8 cellular contexts compared by ENCODE assay signal in genomic region chr7:1939434-1940401, GRCh38.
DNase-seq lines count a peak whose midpoint lies in the region; ATAC-seq lines count a peak whose summit lies in the region.

No MANE protein-coding gene starts in this region.

- H3K36me3 ChIP-seq in mucosa of stomach (ENCODE audit: control insufficient read depth, insufficient read depth, low read length) (no peaks in the 10 kb centered on the region), H7 (replicated peaks; ENCODE audit: control insufficient read depth, insufficient read depth, low read length) (no peaks in the 10 kb centered on the region)

- peak; percentile 34 to 44 for DNase-seq in stimulated activated CD4-positive, alpha-beta T cell treated with anti-CD3 and anti-CD28 coated beads, Interleukin-2, amount 100 ng/mL, for 24 hours
- DNase-seq in stimulated activated CD4-positive, alpha-beta T cell treated with anti-CD3 and anti-CD28 coated beads, Interleukin-4, amount 100 ng/mL, for 4 hours = no peak
- peak; percentile 58 to 64 for DNase-seq in activated T-cell treated with anti-CD3 and anti-CD28 coated beads, Interleukin-2, amount 50 U/mL, for 48 hours
- DNase-seq in H7 (no peak), glomerular visceral epithelial cell (ENCODE audit: extremely low spot score) (no peak), NCI-H748 (lab: John Stamatoyannopoulos, UW; ENCODE audit: unreplicated experiment) (no peak)

- peak; percentile 25 for ATAC-seq in HG03354 (IDR thresholded peaks at IDR 0.05; ENCODE audit: poor library complexity, severe bottlenecking, unreplicated experiment)

- H3K27me3 ChIP-seq in mucosa of stomach (ENCODE audit: control insufficient read depth, insufficient read depth, low read length) = no peaks in the 10 kb centered on the region
- H3K27me3 ChIP-seq in H7 (ENCODE audit: control insufficient read depth, insufficient read depth, low read length) = no peaks in the 10 kb centered on the region

- H3K9me3 ChIP-seq in mucosa of stomach (ENCODE audit: control insufficient read depth, low read length) = no peaks in the 10 kb centered on the region

- H3K4me3 ChIP-seq in mucosa of stomach (ENCODE audit: low read length) (no peak overlapping the region), H7 (ENCODE audit: insufficient read depth, low read depth, low read length) (no peak overlapping the region)

- H3K4me1 ChIP-seq in mucosa of stomach (ENCODE audit: control insufficient read depth, insufficient read depth, low read length) = no peaks in the 10 kb centered on the region

- H3K9ac ChIP-seq in mucosa of stomach (ENCODE audit: low read length) = peak overlapping the region; percentile 8

Comparison
In these comparisons a context has a peak if more than half of its experiments do, and no peak if none do; other contexts are left out.
1. DNase-seq: peak in stimulated activated CD4-positive, alpha-beta T cell treated with anti-CD3 and anti-CD28 coated beads, Interleukin-2, amount 100 ng/mL, for 24 hours (2 of 2) and activated T-cell treated with anti-CD3 and anti-CD28 coated beads, Interleukin-2, amount 50 U/mL, for 48 hours (2 of 2); none in stimulated activated CD4-positive, alpha-beta T cell treated with anti-CD3 and anti-CD28 coated beads, Interleukin-4, amount 100 ng/mL, for 4 hours (0 of 2), H7 (single experiment), glomerular visceral epithelial cell (single experiment) and NCI-H748 (single experiment).